In the genomic region with DNA sequence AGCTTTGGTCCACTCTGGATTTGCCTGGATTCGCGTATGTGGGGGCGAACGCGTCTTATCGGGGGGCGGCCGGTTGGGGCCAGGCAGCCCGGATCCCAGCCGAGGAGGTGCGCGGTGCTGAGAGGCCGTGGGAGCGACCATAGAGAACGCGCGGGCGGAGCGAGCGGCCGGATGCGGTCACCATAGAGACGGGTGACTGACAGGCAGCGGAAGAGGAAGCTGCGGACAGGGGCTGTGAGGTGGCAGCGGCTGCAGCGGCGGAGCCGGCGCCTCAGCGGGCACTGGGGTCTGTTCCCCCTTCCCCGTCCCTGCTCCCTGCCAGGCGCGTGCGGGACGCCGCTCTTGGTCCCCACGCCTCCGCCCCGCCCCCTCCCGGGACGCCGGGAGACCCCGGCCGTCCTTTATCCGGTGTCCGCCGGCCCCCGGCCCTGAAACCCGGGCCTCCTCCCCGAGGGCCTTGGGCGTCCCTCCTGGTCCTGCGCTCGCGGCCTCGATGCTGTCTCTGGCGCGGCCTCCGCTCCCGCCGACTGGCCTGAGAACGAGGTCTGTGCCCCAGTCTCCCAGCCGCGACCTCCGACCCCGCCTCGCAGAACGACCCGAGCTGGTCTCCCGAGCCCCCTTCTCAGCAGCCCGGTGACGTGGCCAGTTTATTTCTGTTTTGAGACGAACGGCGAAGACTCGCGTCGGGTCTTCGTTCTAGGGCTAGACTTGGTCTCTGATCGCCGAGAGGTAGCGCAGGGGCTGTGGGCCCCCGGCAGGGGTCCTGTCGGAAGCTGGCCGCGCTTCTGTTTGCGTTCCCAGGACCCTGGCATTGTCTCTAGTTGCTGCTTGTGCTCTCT, we compare ENCODE assay signal across 1 cellular context.
TF ChIP-seq lines count a peak whose summit lies in the region.

A gene with protein sequence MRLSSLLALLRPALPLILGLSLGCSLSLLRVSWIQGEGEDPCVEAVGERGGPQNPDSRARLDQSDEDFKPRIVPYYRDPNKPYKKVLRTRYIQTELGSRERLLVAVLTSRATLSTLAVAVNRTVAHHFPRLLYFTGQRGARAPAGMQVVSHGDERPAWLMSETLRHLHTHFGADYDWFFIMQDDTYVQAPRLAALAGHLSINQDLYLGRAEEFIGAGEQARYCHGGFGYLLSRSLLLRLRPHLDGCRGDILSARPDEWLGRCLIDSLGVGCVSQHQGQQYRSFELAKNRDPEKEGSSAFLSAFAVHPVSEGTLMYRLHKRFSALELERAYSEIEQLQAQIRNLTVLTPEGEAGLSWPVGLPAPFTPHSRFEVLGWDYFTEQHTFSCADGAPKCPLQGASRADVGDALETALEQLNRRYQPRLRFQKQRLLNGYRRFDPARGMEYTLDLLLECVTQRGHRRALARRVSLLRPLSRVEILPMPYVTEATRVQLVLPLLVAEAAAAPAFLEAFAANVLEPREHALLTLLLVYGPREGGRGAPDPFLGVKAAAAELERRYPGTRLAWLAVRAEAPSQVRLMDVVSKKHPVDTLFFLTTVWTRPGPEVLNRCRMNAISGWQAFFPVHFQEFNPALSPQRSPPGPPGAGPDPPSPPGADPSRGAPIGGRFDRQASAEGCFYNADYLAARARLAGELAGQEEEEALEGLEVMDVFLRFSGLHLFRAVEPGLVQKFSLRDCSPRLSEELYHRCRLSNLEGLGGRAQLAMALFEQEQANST (plus strand): TSS at position 212 of the 839 bp plus-strand sequence. CDS start 1,529 bp downstream, outside the sequence.

TF ChIP-seq in HepG2, 621 proteins besides CTCF, POLR2A, EP300 and RAD21 (continued from another document and continues in another):
- TF ChIP-seq FOXK1 (CRISPR knock-in tag; IDR thresholded peaks at IDR 0.05; ENCODE audit: borderline replicate concordance, low read depth) (peak; percentile 56; the same call in 1 of the 2 replicates), BRD4 (CRISPR knock-in tag; IDR thresholded peaks at IDR 0.05) (peak; percentile 36; the same call in 1 of the 2 replicates), ZNF563 (CRISPR knock-in tag; IDR thresholded peaks at IDR 0.05) (peak; percentile 73; the same call in 1 of the 2 replicates), NFYC (CRISPR knock-in tag; IDR thresholded peaks at IDR 0.05) (0 out of 2 replicates have a peak, but pooled peaks have one; percentile 4), KDM3A (CRISPR knock-in tag; IDR thresholded peaks at IDR 0.05; ENCODE audit: low read depth) (peak; percentile 64; the same call in 1 of the 2 replicates), ZNF138 (CRISPR knock-in tag; IDR thresholded peaks at IDR 0.05; ENCODE audit: low read depth) (0 out of 2 replicates have a peak, but pooled peaks have one; percentile 70), ZFP36L1 (CRISPR knock-in tag; IDR thresholded peaks at IDR 0.05) (0 out of 2 replicates have a peak, but pooled peaks have one; percentile 37), TEAD2 (CRISPR knock-in tag; IDR thresholded peaks at IDR 0.05) (no peak), MEIS1 (CRISPR knock-in tag; IDR thresholded peaks at IDR 0.05; ENCODE audit: borderline replicate concordance) (peak; percentile 48; the same call in 1 of the 2 replicates), GATAD2A (CRISPR knock-in tag; IDR thresholded peaks at IDR 0.05) (0 out of 2 replicates have a peak, but pooled peaks have one; percentile 16)
- TF ChIP-seq, protein P1, sequence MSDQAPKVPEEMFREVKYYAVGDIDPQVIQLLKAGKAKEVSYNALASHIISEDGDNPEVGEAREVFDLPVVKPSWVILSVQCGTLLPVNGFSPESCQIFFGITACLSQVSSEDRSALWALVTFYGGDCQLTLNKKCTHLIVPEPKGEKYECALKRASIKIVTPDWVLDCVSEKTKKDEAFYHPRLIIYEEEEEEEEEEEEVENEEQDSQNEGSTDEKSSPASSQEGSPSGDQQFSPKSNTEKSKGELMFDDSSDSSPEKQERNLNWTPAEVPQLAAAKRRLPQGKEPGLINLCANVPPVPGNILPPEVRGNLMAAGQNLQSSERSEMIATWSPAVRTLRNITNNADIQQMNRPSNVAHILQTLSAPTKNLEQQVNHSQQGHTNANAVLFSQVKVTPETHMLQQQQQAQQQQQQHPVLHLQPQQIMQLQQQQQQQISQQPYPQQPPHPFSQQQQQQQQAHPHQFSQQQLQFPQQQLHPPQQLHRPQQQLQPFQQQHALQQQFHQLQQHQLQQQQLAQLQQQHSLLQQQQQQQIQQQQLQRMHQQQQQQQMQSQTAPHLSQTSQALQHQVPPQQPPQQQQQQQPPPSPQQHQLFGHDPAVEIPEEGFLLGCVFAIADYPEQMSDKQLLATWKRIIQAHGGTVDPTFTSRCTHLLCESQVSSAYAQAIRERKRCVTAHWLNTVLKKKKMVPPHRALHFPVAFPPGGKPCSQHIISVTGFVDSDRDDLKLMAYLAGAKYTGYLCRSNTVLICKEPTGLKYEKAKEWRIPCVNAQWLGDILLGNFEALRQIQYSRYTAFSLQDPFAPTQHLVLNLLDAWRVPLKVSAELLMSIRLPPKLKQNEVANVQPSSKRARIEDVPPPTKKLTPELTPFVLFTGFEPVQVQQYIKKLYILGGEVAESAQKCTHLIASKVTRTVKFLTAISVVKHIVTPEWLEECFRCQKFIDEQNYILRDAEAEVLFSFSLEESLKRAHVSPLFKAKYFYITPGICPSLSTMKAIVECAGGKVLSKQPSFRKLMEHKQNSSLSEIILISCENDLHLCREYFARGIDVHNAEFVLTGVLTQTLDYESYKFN (CRISPR knock-in tag; conservative IDR thresholded peaks at IDR 0.05): 0 out of 2 replicates have a peak, but pooled peaks have one; percentile 30
- TF ChIP-seq, protein P2, sequence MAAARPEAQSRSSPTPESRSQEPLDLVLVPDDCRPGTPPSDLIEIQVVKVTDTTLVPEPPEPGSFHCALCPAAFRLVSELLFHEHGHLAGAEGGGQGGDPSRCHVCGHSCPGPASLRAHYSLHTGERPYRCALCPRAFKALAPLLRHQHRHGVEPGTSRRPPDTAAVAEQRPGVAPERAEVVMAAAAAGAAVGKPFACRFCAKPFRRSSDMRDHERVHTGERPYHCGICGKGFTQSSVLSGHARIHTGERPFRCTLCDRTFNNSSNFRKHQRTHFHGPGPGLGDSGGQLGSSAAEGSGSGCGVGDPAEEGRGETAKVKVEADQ (CRISPR knock-in tag; IDR thresholded peaks at IDR 0.05; ENCODE audit: borderline replicate concordance): peak; percentile 27; the same call in 1 of the 2 replicates
- TF ChIP-seq, protein P3, sequence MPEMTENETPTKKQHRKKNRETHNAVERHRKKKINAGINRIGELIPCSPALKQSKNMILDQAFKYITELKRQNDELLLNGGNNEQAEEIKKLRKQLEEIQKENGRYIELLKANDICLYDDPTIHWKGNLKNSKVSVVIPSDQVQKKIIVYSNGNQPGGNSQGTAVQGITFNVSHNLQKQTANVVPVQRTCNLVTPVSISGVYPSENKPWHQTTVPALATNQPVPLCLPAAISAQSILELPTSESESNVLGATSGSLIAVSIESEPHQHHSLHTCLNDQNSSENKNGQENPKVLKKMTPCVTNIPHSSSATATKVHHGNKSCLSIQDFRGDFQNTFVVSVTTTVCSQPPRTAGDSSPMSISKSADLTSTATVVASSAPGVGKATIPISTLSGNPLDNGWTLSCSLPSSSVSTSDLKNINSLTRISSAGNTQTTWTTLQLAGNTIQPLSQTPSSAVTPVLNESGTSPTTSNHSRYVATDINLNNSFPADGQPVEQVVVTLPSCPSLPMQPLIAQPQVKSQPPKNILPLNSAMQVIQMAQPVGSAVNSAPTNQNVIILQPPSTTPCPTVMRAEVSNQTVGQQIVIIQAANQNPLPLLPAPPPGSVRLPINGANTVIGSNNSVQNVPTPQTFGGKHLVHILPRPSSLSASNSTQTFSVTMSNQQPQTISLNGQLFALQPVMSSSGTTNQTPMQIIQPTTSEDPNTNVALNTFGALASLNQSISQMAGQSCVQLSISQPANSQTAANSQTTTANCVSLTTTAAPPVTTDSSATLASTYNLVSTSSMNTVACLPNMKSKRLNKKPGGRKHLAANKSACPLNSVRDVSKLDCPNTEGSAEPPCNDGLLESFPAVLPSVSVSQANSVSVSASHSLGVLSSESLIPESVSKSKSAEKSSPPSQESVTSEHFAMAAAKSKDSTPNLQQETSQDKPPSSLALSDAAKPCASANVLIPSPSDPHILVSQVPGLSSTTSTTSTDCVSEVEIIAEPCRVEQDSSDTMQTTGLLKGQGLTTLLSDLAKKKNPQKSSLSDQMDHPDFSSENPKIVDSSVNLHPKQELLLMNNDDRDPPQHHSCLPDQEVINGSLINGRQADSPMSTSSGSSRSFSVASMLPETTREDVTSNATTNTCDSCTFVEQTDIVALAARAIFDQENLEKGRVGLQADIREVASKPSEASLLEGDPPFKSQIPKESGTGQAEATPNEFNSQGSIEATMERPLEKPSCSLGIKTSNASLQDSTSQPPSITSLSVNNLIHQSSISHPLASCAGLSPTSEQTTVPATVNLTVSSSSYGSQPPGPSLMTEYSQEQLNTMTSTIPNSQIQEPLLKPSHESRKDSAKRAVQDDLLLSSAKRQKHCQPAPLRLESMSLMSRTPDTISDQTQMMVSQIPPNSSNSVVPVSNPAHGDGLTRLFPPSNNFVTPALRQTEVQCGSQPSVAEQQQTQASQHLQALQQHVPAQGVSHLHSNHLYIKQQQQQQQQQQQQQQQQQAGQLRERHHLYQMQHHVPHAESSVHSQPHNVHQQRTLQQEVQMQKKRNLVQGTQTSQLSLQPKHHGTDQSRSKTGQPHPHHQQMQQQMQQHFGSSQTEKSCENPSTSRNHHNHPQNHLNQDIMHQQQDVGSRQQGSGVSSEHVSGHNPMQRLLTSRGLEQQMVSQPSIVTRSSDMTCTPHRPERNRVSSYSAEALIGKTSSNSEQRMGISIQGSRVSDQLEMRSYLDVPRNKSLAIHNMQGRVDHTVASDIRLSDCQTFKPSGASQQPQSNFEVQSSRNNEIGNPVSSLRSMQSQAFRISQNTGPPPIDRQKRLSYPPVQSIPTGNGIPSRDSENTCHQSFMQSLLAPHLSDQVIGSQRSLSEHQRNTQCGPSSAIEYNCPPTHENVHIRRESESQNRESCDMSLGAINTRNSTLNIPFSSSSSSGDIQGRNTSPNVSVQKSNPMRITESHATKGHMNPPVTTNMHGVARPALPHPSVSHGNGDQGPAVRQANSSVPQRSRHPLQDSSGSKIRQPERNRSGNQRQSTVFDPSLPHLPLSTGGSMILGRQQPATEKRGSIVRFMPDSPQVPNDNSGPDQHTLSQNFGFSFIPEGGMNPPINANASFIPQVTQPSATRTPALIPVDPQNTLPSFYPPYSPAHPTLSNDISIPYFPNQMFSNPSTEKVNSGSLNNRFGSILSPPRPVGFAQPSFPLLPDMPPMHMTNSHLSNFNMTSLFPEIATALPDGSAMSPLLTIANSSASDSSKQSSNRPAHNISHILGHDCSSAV (CRISPR knock-in tag; IDR thresholded peaks at IDR 0.05; ENCODE audit: borderline replicate concordance): no peak
- TF ChIP-seq, protein P4, sequence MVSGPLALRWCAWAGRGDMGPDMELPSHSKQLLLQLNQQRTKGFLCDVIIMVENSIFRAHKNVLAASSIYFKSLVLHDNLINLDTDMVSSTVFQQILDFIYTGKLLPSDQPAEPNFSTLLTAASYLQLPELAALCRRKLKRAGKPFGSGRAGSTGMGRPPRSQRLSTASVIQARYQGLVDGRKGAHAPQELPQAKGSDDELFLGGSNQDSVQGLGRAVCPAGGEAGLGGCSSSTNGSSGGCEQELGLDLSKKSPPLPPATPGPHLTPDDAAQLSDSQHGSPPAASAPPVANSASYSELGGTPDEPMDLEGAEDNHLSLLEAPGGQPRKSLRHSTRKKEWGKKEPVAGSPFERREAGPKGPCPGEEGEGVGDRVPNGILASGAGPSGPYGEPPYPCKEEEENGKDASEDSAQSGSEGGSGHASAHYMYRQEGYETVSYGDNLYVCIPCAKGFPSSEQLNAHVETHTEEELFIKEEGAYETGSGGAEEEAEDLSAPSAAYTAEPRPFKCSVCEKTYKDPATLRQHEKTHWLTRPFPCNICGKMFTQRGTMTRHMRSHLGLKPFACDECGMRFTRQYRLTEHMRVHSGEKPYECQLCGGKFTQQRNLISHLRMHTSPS (CRISPR knock-in tag; IDR thresholded peaks at IDR 0.05; ENCODE audit: low read depth): 0 out of 2 replicates have a peak, but pooled peaks have one; percentile 31
- TF ChIP-seq, protein P5, sequence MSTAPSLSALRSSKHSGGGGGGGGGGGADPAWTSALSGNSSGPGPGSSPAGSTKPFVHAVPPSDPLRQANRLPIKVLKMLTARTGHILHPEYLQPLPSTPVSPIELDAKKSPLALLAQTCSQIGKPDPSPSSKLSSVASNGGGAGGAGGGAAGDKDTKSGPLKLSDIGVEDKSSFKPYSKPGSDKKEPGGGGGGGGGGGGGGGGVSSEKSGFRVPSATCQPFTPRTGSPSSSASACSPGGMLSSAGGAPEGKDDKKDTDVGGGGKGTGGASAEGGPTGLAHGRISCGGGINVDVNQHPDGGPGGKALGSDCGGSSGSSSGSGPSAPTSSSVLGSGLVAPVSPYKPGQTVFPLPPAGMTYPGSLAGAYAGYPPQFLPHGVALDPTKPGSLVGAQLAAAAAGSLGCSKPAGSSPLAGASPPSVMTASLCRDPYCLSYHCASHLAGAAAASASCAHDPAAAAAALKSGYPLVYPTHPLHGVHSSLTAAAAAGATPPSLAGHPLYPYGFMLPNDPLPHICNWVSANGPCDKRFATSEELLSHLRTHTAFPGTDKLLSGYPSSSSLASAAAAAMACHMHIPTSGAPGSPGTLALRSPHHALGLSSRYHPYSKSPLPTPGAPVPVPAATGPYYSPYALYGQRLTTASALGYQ (CRISPR knock-in tag; IDR thresholded peaks at IDR 0.05): 0 out of 2 replicates have a peak, but pooled peaks have one; percentile 15
- TF ChIP-seq, protein P6, sequence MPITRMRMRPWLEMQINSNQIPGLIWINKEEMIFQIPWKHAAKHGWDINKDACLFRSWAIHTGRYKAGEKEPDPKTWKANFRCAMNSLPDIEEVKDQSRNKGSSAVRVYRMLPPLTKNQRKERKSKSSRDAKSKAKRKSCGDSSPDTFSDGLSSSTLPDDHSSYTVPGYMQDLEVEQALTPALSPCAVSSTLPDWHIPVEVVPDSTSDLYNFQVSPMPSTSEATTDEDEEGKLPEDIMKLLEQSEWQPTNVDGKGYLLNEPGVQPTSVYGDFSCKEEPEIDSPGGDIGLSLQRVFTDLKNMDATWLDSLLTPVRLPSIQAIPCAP (CRISPR knock-in tag; IDR thresholded peaks at IDR 0.05; ENCODE audit: low read depth): no peak
- TF ChIP-seq, protein P7, sequence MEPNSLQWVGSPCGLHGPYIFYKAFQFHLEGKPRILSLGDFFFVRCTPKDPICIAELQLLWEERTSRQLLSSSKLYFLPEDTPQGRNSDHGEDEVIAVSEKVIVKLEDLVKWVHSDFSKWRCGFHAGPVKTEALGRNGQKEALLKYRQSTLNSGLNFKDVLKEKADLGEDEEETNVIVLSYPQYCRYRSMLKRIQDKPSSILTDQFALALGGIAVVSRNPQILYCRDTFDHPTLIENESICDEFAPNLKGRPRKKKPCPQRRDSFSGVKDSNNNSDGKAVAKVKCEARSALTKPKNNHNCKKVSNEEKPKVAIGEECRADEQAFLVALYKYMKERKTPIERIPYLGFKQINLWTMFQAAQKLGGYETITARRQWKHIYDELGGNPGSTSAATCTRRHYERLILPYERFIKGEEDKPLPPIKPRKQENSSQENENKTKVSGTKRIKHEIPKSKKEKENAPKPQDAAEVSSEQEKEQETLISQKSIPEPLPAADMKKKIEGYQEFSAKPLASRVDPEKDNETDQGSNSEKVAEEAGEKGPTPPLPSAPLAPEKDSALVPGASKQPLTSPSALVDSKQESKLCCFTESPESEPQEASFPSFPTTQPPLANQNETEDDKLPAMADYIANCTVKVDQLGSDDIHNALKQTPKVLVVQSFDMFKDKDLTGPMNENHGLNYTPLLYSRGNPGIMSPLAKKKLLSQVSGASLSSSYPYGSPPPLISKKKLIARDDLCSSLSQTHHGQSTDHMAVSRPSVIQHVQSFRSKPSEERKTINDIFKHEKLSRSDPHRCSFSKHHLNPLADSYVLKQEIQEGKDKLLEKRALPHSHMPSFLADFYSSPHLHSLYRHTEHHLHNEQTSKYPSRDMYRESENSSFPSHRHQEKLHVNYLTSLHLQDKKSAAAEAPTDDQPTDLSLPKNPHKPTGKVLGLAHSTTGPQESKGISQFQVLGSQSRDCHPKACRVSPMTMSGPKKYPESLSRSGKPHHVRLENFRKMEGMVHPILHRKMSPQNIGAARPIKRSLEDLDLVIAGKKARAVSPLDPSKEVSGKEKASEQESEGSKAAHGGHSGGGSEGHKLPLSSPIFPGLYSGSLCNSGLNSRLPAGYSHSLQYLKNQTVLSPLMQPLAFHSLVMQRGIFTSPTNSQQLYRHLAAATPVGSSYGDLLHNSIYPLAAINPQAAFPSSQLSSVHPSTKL (CRISPR knock-in tag; IDR thresholded peaks at IDR 0.05): peak; percentile 34
